10 cellular contexts compared by ENCODE assay signal in genomic region chr17:77182205-77182604, GRCh38. TPM values are rescaled to one million over a fixed set of nuclear protein-coding genes. Genes with fewer than 3 reads are reported as not detected.
DNase-seq lines count a peak whose midpoint lies in the region; ATAC-seq and TF ChIP-seq lines count a peak whose summit lies in the region.
"Had no signal": no experiment of that assay in that cellular context is flagged by ENCODE, and none has a peak within 500 bp of the region (broad histone marks: within the 10 kb centered on the region; RNA-seq: fewer than 3 reads in every experiment).

No MANE protein-coding gene starts in this region.

- no peaks in the 10 kb centered on the region for H3K27me3 Mint-ChIP-seq in CD8-positive, alpha-beta T cell (ENCODE audit: low read depth)
- no peaks in the 10 kb centered on the region for H3K27me3 Mint-ChIP-seq in natural killer cell treated with Interleukin-12 subunit alpha and Interleukin-12 subunit beta and Interleukin-15 and Interleukin-18, amount 100 ng/mL, for 72 hours
- H3K27me3 Mint-ChIP-seq in Calu3 (ENCODE audit: unreplicated experiment): no peaks in the 10 kb centered on the region

- H3K4me1 ChIP-seq in CD8-positive, alpha-beta T cell (ENCODE audit: insufficient read depth, low read length): peaks cover 40% of the 10 kb centered on the region

- H3K4me3 Mint-ChIP-seq in CD8-positive, alpha-beta T cell: peak overlapping the region; percentile 48
- peak overlapping the region; percentile 78 for H3K4me3 Mint-ChIP-seq in natural killer cell treated with Interleukin-12 subunit alpha and Interleukin-12 subunit beta and Interleukin-15 and Interleukin-18, amount 100 ng/mL, for 72 hours
- no peak overlapping the region for H3K4me3 Mint-ChIP-seq in Calu3 (ENCODE audit: low read depth, unreplicated experiment)

- H3K9me3 ChIP-seq in CD8-positive, alpha-beta T cell (ENCODE audit: low read length): no peaks in the 10 kb centered on the region
- H3K9me3 ChIP-seq: thyroid gland had no signal

- no peak overlapping the region for H3K27ac ChIP-seq in CD8-positive, alpha-beta T cell (ENCODE audit: low read depth, low read length)

- intact Hi-C loops in CD8-positive, alpha-beta T cell (cut with DNase I, micrococcal nuclease): no loop called here
- intact Hi-C loops in Calu3 (cut with micrococcal nuclease; ENCODE audit: unreplicated experiment): no loop called here

- in situ Hi-C loops in KBM-7 (cut with MboI; ENCODE audit: low pct_unique_long_range_greater_than_20kb, low sequenced_read_pairs): no loop called here

- CTCF ChIA-PET in CD8-positive, alpha-beta T cell (lab: Charles Lee): interaction anchor here (0.6 kb wide), 1 partner anchor 811 kb away, joined by 5 read pairs; no protein-coding TSS in a partner anchor
- CTCF ChIA-PET in Calu3 (lab: Charles Lee): no interaction called here

- POLR2A ChIA-PET in CD8-positive, alpha-beta T cell (lab: Charles Lee): interaction anchor here (0.6 to 1.4 kb wide), 3 partner anchors 11 to 813 kb away, joined by 3 to 13 read pairs (median 3); partner anchors contain the start of gene SEC14L1

- no TSS peak for BruUV-seq in Calu3 (replicated peaks; lab: Mats Ljungman, UMichigan)

- H3K27me3 ChIP-seq in CD8-positive, alpha-beta T cell (ENCODE audit: insufficient read depth, low read length): no peaks in the 10 kb centered on the region
- H3K27me3 ChIP-seq: thyroid gland had no signal

- peaks cover 12% of the 10 kb centered on the region for H3K36me3 Mint-ChIP-seq in CD8-positive, alpha-beta T cell
- peaks cover 0 to 6% of the 10 kb centered on the region in 2 donors for H3K36me3 Mint-ChIP-seq in activated naive CD4-positive, alpha-beta T cell treated with anti-CD3 and anti-CD28 coated beads, Interleukin-2, amount 50 U/mL, for 72 hours
- H3K36me3 Mint-ChIP-seq in natural killer cell treated with Interleukin-12 subunit alpha and Interleukin-12 subunit beta and Interleukin-15 and Interleukin-18, amount 100 ng/mL, for 72 hours: no peaks in the 10 kb centered on the region
- H3K36me3 Mint-ChIP-seq in Calu3 (ENCODE audit: insufficient read depth, unreplicated experiment): no peaks in the 10 kb centered on the region

- H3K4me3 ChIP-seq in CD8-positive, alpha-beta T cell (ENCODE audit: low read depth, low read length): no peak overlapping the region
- H3K4me3 ChIP-seq: thyroid gland had no signal

- H3K27ac Mint-ChIP-seq in CD8-positive, alpha-beta T cell: peak overlapping the region; percentile 84
- peak overlapping the region; percentile 84 to 93 for H3K27ac Mint-ChIP-seq in activated naive CD4-positive, alpha-beta T cell treated with anti-CD3 and anti-CD28 coated beads, Interleukin-2, amount 50 U/mL, for 72 hours
- H3K27ac Mint-ChIP-seq in natural killer cell treated with Interleukin-12 subunit alpha and Interleukin-12 subunit beta and Interleukin-15 and Interleukin-18, amount 100 ng/mL, for 72 hours: peak overlapping the region; percentile 82 to 92
- no peak overlapping the region for H3K27ac Mint-ChIP-seq in Calu3 (ENCODE audit: unreplicated experiment)

- no peak for TF ChIP-seq CTCF in CD8-positive, alpha-beta T cell (IDR thresholded peaks at IDR 0.05)
- no peak for TF ChIP-seq CTCF in Calu3 (IDR thresholded peaks at IDR 0.05; ENCODE audit: unreplicated experiment)

- H3K4me1 Mint-ChIP-seq in CD8-positive, alpha-beta T cell (ENCODE audit: low read depth): peaks cover 49% of the 10 kb centered on the region
- peaks cover 30 to 34% of the 10 kb centered on the region in 2 donors for H3K4me1 Mint-ChIP-seq in natural killer cell treated with Interleukin-12 subunit alpha and Interleukin-12 subunit beta and Interleukin-15 and Interleukin-18, amount 100 ng/mL, for 72 hours (ENCODE audit: low read depth in 2 of 2)
- no peaks in the 10 kb centered on the region for H3K4me1 Mint-ChIP-seq in Calu3 (ENCODE audit: low read depth, unreplicated experiment)

- ATAC-seq in CD8-positive, alpha-beta T cell: no peak
- ATAC-seq in activated naive CD4-positive, alpha-beta T cell treated with anti-CD3 and anti-CD28 coated beads, Interleukin-2, amount 50 U/mL, for 72 hours: peak in 1 of 2 donors; percentile 44
- ATAC-seq in natural killer cell treated with Interleukin-12 subunit alpha and Interleukin-12 subunit beta and Interleukin-15 and Interleukin-18, amount 100 ng/mL, for 72 hours: no peak
- no peak for ATAC-seq in HG03196 (IDR thresholded peaks at IDR 0.05; ENCODE audit: unreplicated experiment)

- no peaks in the 10 kb centered on the region for H3K36me3 ChIP-seq in CD8-positive, alpha-beta T cell (ENCODE audit: insufficient read depth, low read length)
- H3K36me3 ChIP-seq: thyroid gland had no signal

- no peaks in the 10 kb centered on the region for H3K9me3 Mint-ChIP-seq in CD8-positive, alpha-beta T cell
- H3K9me3 Mint-ChIP-seq in activated naive CD4-positive, alpha-beta T cell treated with anti-CD3 and anti-CD28 coated beads, Interleukin-2, amount 50 U/mL, for 72 hours: no peaks in the 10 kb centered on the region
- H3K9me3 Mint-ChIP-seq in natural killer cell treated with Interleukin-12 subunit alpha and Interleukin-12 subunit beta and Interleukin-15 and Interleukin-18, amount 100 ng/mL, for 72 hours: no peaks in the 10 kb centered on the region
- no peaks in the 10 kb centered on the region for H3K9me3 Mint-ChIP-seq in Calu3 (ENCODE audit: low read depth, unreplicated experiment)

- no peak for DNase-seq in CD8-positive, alpha-beta T cell
- DNase-seq in KBM-7 (peak; percentile 62), EL (no peak), Calu3 (no peak), NCI-H82 (lab: John Stamatoyannopoulos, UW) (no peak)
- no peak for DNase-seq in activated naive CD4-positive, alpha-beta T cell treated with anti-CD3 and anti-CD28 coated beads, Interleukin-2, amount 50 U/mL, for 72 hours (ENCODE audit: low spot score in 2 of 2)
- DNase-seq in natural killer cell treated with Interleukin-12 subunit alpha and Interleukin-12 subunit beta and Interleukin-15 and Interleukin-18, amount 100 ng/mL, for 72 hours (ENCODE audit: low spot score): no peak
- DNase-seq: activated CD4-positive, alpha-beta T cell treated with anti-CD3 and anti-CD28 coated beads, Interleukin-2, amount 50 U/mL, for 1 hour; thyroid gland had no signal

RNA-seq across cellular contexts. Expression of gene SEC14L1, which starts 41.4 kb away (rescaled TPM):
- 100 to 1,000 TPM; 114 to 118 TPM for total RNA-seq in CD8-positive, alpha-beta T cell
- 100 to 1,000 TPM in 1 of 2 donors, 10 to 100 TPM in 1; 53.4 to 103 TPM for total RNA-seq in activated naive CD4-positive, alpha-beta T cell treated with anti-CD3 and anti-CD28 coated beads, Interleukin-2, amount 50 U/mL, for 72 hours
- total RNA-seq in natural killer cell treated with Interleukin-12 subunit alpha and Interleukin-12 subunit beta and Interleukin-15 and Interleukin-18, amount 100 ng/mL, for 72 hours: 100 to 1,000 TPM in 1 of 2 donors, 10 to 100 TPM in 1; 91.6 to 117 TPM
- total RNA-seq in Calu3 (2022): 46.3 and 50.6 TPM in 2 replicates
